In genomic region chr1:114075546-114076249, GRCh38 we compare ENCODE assay signal across 15 cellular contexts.
DNase-seq lines count a peak whose midpoint lies in the region; ATAC-seq and TF ChIP-seq lines count a peak whose summit lies in the region.
"Had no signal": no experiment of that assay in that cellular context is flagged by ENCODE, and none has a peak within 500 bp of the region (broad histone marks: within the 10 kb centered on the region; RNA-seq: fewer than 3 reads in every experiment).

No MANE protein-coding gene starts in this region.

- CTCF ChIA-PET in activated CD4-positive, alpha-beta T cell treated with anti-CD3 and anti-CD28 coated beads for 36 hours (lab: Charles Lee), result interaction anchor here (0.7 kb wide), 1 partner anchor 257 kb away, joined by 3 read pairs; no protein-coding TSS in a partner anchor

- peaks cover 0 to 7% of the 10 kb centered on the region in 2 donors for H3K27me3 Mint-ChIP-seq in natural killer cell (ENCODE audit: low read depth in 2 of 2)
- no peaks in the 10 kb centered on the region for H3K27me3 Mint-ChIP-seq in natural killer cell treated with Interleukin-12 subunit alpha and Interleukin-12 subunit beta and Interleukin-15 and Interleukin-18, amount 100 ng/mL, for 72 hours
- H3K27me3 Mint-ChIP-seq in activated CD4-positive, alpha-beta T cell treated with anti-CD3 and anti-CD28 coated beads for 36 hours, result no peaks in the 10 kb centered on the region

- intact Hi-C loops in natural killer cell (cut with micrococcal nuclease), result no loop called here
- intact Hi-C loops in activated CD4-positive, alpha-beta T cell treated with anti-CD3 and anti-CD28 coated beads for 36 hours (cut with DNase I, micrococcal nuclease), result no loop called here

- H3K4me1 Mint-ChIP-seq in natural killer cell, result peaks cover 9 to 18% of the 10 kb centered on the region in 2 donors
- peaks cover 9 to 19% of the 10 kb centered on the region in 2 donors for H3K4me1 Mint-ChIP-seq in natural killer cell treated with Interleukin-12 subunit alpha and Interleukin-12 subunit beta and Interleukin-15 and Interleukin-18, amount 100 ng/mL, for 72 hours (ENCODE audit: low read depth in 2 of 2)
- peaks cover 14% of the 10 kb centered on the region for H3K4me1 Mint-ChIP-seq in stimulated activated effector memory CD8-positive, alpha-beta T cell treated with anti-CD3 and anti-CD28 coated beads, Interleukin-12 subunit alpha, Interleukin-12 subunit beta, amount 100 ng/mL, for 72 hours
- peaks cover 4% of the 10 kb centered on the region for H3K4me1 Mint-ChIP-seq in activated CD4-positive, alpha-beta T cell treated with anti-CD3 and anti-CD28 coated beads for 36 hours
- H3K4me1 Mint-ChIP-seq: memory B cell had no signal

- WGBS in ectodermal cell, 2 experiments, result 15 to 24% methylated on average over 4 of the region's 4 CpGs

- H3K9me3 ChIP-seq in ectodermal cell (ENCODE audit: control insufficient read depth, low read length) (peaks cover 10% of the 10 kb centered on the region), WERI-Rb-1 (ENCODE audit: severe bottlenecking) (peaks cover 6% of the 10 kb centered on the region)

- peaks cover 27% of the 10 kb centered on the region for H3K4me1 ChIP-seq in ectodermal cell (ENCODE audit: control insufficient read depth, insufficient read depth, low read length)
- H3K4me1 ChIP-seq: right atrium auricular region, suprapubic skin had no signal

- H3K36me3 ChIP-seq in ectodermal cell (ENCODE audit: control insufficient read depth, insufficient read depth, low read length), result no peaks in the 10 kb centered on the region
- H3K36me3 ChIP-seq in WERI-Rb-1, result no peaks in the 10 kb centered on the region
- H3K36me3 ChIP-seq: right atrium auricular region, suprapubic skin had no signal

- H3K9me3 Mint-ChIP-seq in natural killer cell, result peaks cover 0 to 6% of the 10 kb centered on the region in 2 donors
- H3K9me3 Mint-ChIP-seq in natural killer cell treated with Interleukin-12 subunit alpha and Interleukin-12 subunit beta and Interleukin-15 and Interleukin-18, amount 100 ng/mL, for 72 hours, result no peaks in the 10 kb centered on the region
- H3K9me3 Mint-ChIP-seq in stimulated activated effector memory CD8-positive, alpha-beta T cell treated with anti-CD3 and anti-CD28 coated beads, Interleukin-12 subunit alpha, Interleukin-12 subunit beta, amount 100 ng/mL, for 72 hours, result peaks cover 3% of the 10 kb centered on the region
- peaks cover 2% of the 10 kb centered on the region for H3K9me3 Mint-ChIP-seq in activated CD4-positive, alpha-beta T cell treated with anti-CD3 and anti-CD28 coated beads for 36 hours (ENCODE audit: low read depth)

- H3K4me3 ChIP-seq in ectodermal cell (ENCODE audit: insufficient read depth, low read depth, low read length) (no peak overlapping the region), WERI-Rb-1 (ENCODE audit: low read depth, low read length) (no peak overlapping the region)
- H3K4me3 ChIP-seq: right atrium auricular region, suprapubic skin had no signal

- H3K27ac ChIP-seq in ectodermal cell (ENCODE audit: insufficient read depth, low read depth, low read length, poor library complexity, severe bottlenecking) (peak overlapping the region; percentile 52), WERI-Rb-1 (no peak overlapping the region)
- H3K27ac ChIP-seq: right atrium auricular region, suprapubic skin had no signal

- POLR2A ChIA-PET in activated CD4-positive, alpha-beta T cell treated with anti-CD3 and anti-CD28 coated beads for 36 hours (lab: Charles Lee), result no interaction called here

- H3K36me3 Mint-ChIP-seq in natural killer cell, result peaks cover 24% of the 10 kb centered on the region
- H3K36me3 Mint-ChIP-seq in natural killer cell treated with Interleukin-12 subunit alpha and Interleukin-12 subunit beta and Interleukin-15 and Interleukin-18, amount 100 ng/mL, for 72 hours, result peaks cover 7% of the 10 kb centered on the region
- no peaks in the 10 kb centered on the region for H3K36me3 Mint-ChIP-seq in stimulated activated effector memory CD8-positive, alpha-beta T cell treated with anti-CD3 and anti-CD28 coated beads, Interleukin-12 subunit alpha, Interleukin-12 subunit beta, amount 100 ng/mL, for 72 hours
- H3K36me3 Mint-ChIP-seq in activated CD4-positive, alpha-beta T cell treated with anti-CD3 and anti-CD28 coated beads for 36 hours (ENCODE audit: low read depth), result no peaks in the 10 kb centered on the region
- H3K36me3 Mint-ChIP-seq: memory B cell had no signal

- H3K27me3 ChIP-seq in ectodermal cell (ENCODE audit: control insufficient read depth, insufficient read depth, low read length, poor library complexity, severe bottlenecking) (no peaks in the 10 kb centered on the region), WERI-Rb-1 (ENCODE audit: insufficient read depth, low read depth, severe bottlenecking) (no peaks in the 10 kb centered on the region)
- H3K27me3 ChIP-seq: right atrium auricular region, suprapubic skin had no signal

- no peak overlapping the region for H3K27ac Mint-ChIP-seq in natural killer cell
- peak overlapping the region in 1 of 2 donors; percentile 21 for H3K27ac Mint-ChIP-seq in natural killer cell treated with Interleukin-12 subunit alpha and Interleukin-12 subunit beta and Interleukin-15 and Interleukin-18, amount 100 ng/mL, for 72 hours
- H3K27ac Mint-ChIP-seq in stimulated activated effector memory CD8-positive, alpha-beta T cell treated with anti-CD3 and anti-CD28 coated beads, Interleukin-12 subunit alpha, Interleukin-12 subunit beta, amount 100 ng/mL, for 72 hours, result peak overlapping the region; percentile 9
- H3K27ac Mint-ChIP-seq in activated CD4-positive, alpha-beta T cell treated with anti-CD3 and anti-CD28 coated beads for 36 hours, result no peak overlapping the region
- H3K27ac Mint-ChIP-seq: memory B cell had no signal

- TF ChIP-seq CTCF in natural killer cell (IDR thresholded peaks at IDR 0.05) (no peak), WERI-Rb-1 (IDR thresholded peaks at IDR 0.05; ENCODE audit: low read depth, low read length) (no peak)

- ATAC-seq in natural killer cell (no peak), HG02885 (IDR thresholded peaks at IDR 0.05; ENCODE audit: poor library complexity, unreplicated experiment) (peak; percentile 49)
- no peak for ATAC-seq in natural killer cell treated with Interleukin-12 subunit alpha and Interleukin-12 subunit beta and Interleukin-15 and Interleukin-18, amount 100 ng/mL, for 72 hours
- no peak for ATAC-seq in stimulated activated effector memory CD8-positive, alpha-beta T cell treated with anti-CD3 and anti-CD28 coated beads, Interleukin-12 subunit alpha, Interleukin-12 subunit beta, amount 100 ng/mL, for 72 hours
- ATAC-seq in activated CD4-positive, alpha-beta T cell treated with anti-CD3 and anti-CD28 coated beads for 36 hours, result no peak

- H3K4me3 Mint-ChIP-seq in natural killer cell, result peak overlapping the region; percentile 4
- H3K4me3 Mint-ChIP-seq in natural killer cell treated with Interleukin-12 subunit alpha and Interleukin-12 subunit beta and Interleukin-15 and Interleukin-18, amount 100 ng/mL, for 72 hours, result no peak overlapping the region
- no peak overlapping the region for H3K4me3 Mint-ChIP-seq in stimulated activated effector memory CD8-positive, alpha-beta T cell treated with anti-CD3 and anti-CD28 coated beads, Interleukin-12 subunit alpha, Interleukin-12 subunit beta, amount 100 ng/mL, for 72 hours
- H3K4me3 Mint-ChIP-seq in activated CD4-positive, alpha-beta T cell treated with anti-CD3 and anti-CD28 coated beads for 36 hours, result no peak overlapping the region
- H3K4me3 Mint-ChIP-seq: memory B cell had no signal

- no peak for DNase-seq in natural killer cell
- no peak for DNase-seq in natural killer cell treated with Interleukin-12 subunit alpha and Interleukin-12 subunit beta and Interleukin-15 and Interleukin-18, amount 100 ng/mL, for 72 hours (ENCODE audit: low spot score)
- no peak for DNase-seq in stimulated activated effector memory CD8-positive, alpha-beta T cell treated with anti-CD3 and anti-CD28 coated beads, Interleukin-12 subunit alpha, Interleukin-12 subunit beta, amount 100 ng/mL, for 72 hours (ENCODE audit: low spot score in 2 of 2)
- no peak for DNase-seq in DMS53 treated with DMSO at 0.1 percent for 48 hours (lab: John Stamatoyannopoulos, UW; ENCODE audit: unreplicated experiment)
- no peak for DNase-seq in activated CD4-positive, alpha-beta T cell treated with anti-CD3 and anti-CD28 coated beads for 36 hours
- no peak for DNase-seq in WERI-Rb-1
- DNase-seq: aorta; Kasumi-1; NCI-H1436 treated with DMSO at 0.1 percent for 48 hours; stimulated activated CD4-positive, alpha-beta T cell treated with anti-CD3 and anti-CD28 coated beads, Interleukin-1b, Interleukin-23, amount 100 ng/mL, for 48 hours had no signal
